Comparison of ENCODE assay signal across 8 cellular contexts in genomic region chrX:13398073-13398823, GRCh38.
DNase-seq lines count a peak whose midpoint lies in the region; ATAC-seq lines count a peak whose summit lies in the region.

No MANE protein-coding gene starts in this region.

- H3K27me3 ChIP-seq in GM23248 (replicated peaks; ENCODE audit: insufficient read depth): no peaks in the 10 kb centered on the region

- no peaks in the 10 kb centered on the region for H3K9me2 ChIP-seq in GM23248 (ENCODE audit: insufficient read depth)

- in situ Hi-C loops in GM23248 (cut with MboI): no loop called here
- in situ Hi-C loops in SK-MEL-5 (cut with HindIII; ENCODE audit: low pct_unique_long_range_greater_than_20kb, low sequenced_read_pairs): no loop called here

- H3K79me2 ChIP-seq in GM23248 (ENCODE audit: insufficient read depth): no peaks in the 10 kb centered on the region

- peak overlapping the region; percentile 52 for H3K4me2 ChIP-seq in GM23248 (ENCODE audit: unreplicated experiment)

- H2AFZ ChIP-seq in GM23248: no peak overlapping the region

- DNase-seq in GM23248 (peak; percentile 94), SK-MEL-5 (ENCODE audit: low read depth, low spot score) (peak; percentile 57), foreskin melanocyte (peak; percentile 74), skeletal muscle cell (ENCODE audit: low read depth) (peak; percentile 97), SKM-1 treated with dmso at 0.1 percent for 144 hours (lab: John Stamatoyannopoulos, UW; ENCODE audit: unreplicated experiment) (no peak), MV-4-11 (lab: John Stamatoyannopoulos, UW) (no peak)

- peak overlapping the region; percentile 96 for H3K27ac ChIP-seq in GM23248

- ATAC-seq in GM21825 (IDR thresholded peaks at IDR 0.05; ENCODE audit: unreplicated experiment): no peak
- no peak for ATAC-seq in GM19452 (IDR thresholded peaks at IDR 0.05; ENCODE audit: unreplicated experiment)

- peaks cover 28% of the 10 kb centered on the region for H3K4me1 ChIP-seq in GM23248 (ENCODE audit: insufficient read depth)

- H3F3A ChIP-seq in GM23248 (ENCODE audit: insufficient read depth): peaks cover 31% of the 10 kb centered on the region

- no peaks in the 10 kb centered on the region for H3K36me3 ChIP-seq in GM23248 (ENCODE audit: low read depth)

- H3K9me3 ChIP-seq in GM23248 (ENCODE audit: low read depth): no peaks in the 10 kb centered on the region

- H4K20me1 ChIP-seq in GM23248 (ENCODE audit: insufficient read depth): no peaks in the 10 kb centered on the region

- WGBS in GM23248 (ENCODE audit: low coverage in 1 of 2, low lambda C conversion rate in 2 of 2, missing lambda C conversion rate in 2 of 2), 2 experiments: 0 to 9% methylated on average over 4 of the region's 4 CpGs

- peak overlapping the region; percentile 59 for H3K9ac ChIP-seq in GM23248

- H3K4me3 ChIP-seq in GM23248: no peak overlapping the region
- H3K4me3 ChIP-seq in skeletal muscle cell (ENCODE audit: low read depth, low read length): no peak overlapping the region

Comparison
In these comparisons a context has a peak if more than half of its experiments do, and no peak if none do; other contexts are left out.
1. DNase-seq: peak in GM23248 (single experiment), SK-MEL-5 (single experiment), foreskin melanocyte (single experiment) and skeletal muscle cell (single experiment); none in SKM-1 treated with dmso at 0.1 percent for 144 hours (single experiment) and MV-4-11 (single experiment).